Comparison of ENCODE assay signal across 9 cellular contexts in the genomic region with DNA sequence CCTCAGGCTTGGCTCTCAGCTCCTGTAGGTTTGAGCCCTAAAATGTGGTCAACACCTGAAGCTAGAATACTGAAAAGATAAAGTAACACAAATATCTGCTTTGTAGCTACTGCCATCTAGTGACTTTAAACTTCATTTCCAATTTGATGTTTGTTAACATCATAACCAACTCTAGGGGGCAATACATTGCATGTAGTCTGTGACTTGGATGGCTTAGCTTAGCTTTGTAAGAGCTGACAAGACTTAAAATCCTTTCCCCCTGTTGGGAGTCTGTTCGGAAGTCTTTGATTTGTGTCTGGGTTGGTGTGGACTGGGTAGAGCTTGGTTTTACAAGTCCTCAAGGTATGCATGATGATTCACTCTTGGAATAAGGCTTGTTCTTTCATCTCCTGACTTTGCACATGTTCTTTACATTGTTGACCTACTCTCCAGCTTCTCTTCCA. TPM values are rescaled to one million over a fixed set of nuclear protein-coding genes. Genes with fewer than 3 reads are reported as not detected.
DNase-seq lines count a peak whose midpoint lies in the region; ATAC-seq and TF ChIP-seq lines count a peak whose summit lies in the region.
"Had no signal": no experiment of that assay in that cellular context is flagged by ENCODE, and none has a peak within 500 bp of the region (broad histone marks: within the 10 kb centered on the region; RNA-seq: fewer than 3 reads in every experiment).

No MANE protein-coding gene starts in this region.

- no peak overlapping the region for H3K27ac Mint-ChIP-seq in CD4-positive, alpha-beta memory T cell
- H3K27ac Mint-ChIP-seq in brain: no peak overlapping the region

- TF ChIP-seq POLR2A in vagina (IDR thresholded peaks at IDR 0.05): no peak

- H3K4me3 ChIP-seq in CD4-positive, alpha-beta memory T cell (ENCODE audit: low read length in 2 of 2): no peak overlapping the region
- H3K4me3 ChIP-seq in vagina: no peak overlapping the region
- H3K4me3 ChIP-seq: SJSA1 had no signal

- peaks cover 5 to 10% of the 10 kb centered on the region in 2 donors for H3K27me3 Mint-ChIP-seq in CD4-positive, alpha-beta memory T cell
- H3K27me3 Mint-ChIP-seq in brain: no peaks in the 10 kb centered on the region

- H3K4me1 ChIP-seq in CD4-positive, alpha-beta memory T cell (ENCODE audit: insufficient read depth, low read length): no peaks in the 10 kb centered on the region
- H3K4me1 ChIP-seq in vagina: no peaks in the 10 kb centered on the region
- H3K4me1 ChIP-seq: SJSA1 had no signal

- no peak overlapping the region for H3K4me3 Mint-ChIP-seq in CD4-positive, alpha-beta memory T cell
- H3K4me3 Mint-ChIP-seq in brain: no peak overlapping the region

- CTCF ChIA-PET in CD4-positive, alpha-beta memory T cell (lab: Charles Lee; ENCODE audit: partially characterized antibody): interaction anchor here (0.9 to 3.6 kb wide), 17 partner anchors 10 to 654 kb away, joined by 3 to 36 read pairs (median 5); a partner anchor contains a TSS

- H3K27ac ChIP-seq in CD4-positive, alpha-beta memory T cell (ENCODE audit: low read depth, low read length): no peak overlapping the region
- no peak overlapping the region for H3K27ac ChIP-seq in vagina
- H3K27ac ChIP-seq: SJSA1 had no signal

- no peaks in the 10 kb centered on the region for H3K4me1 Mint-ChIP-seq in CD4-positive, alpha-beta memory T cell
- no peaks in the 10 kb centered on the region for H3K4me1 Mint-ChIP-seq in brain

- POLR2A ChIA-PET in CD4-positive, alpha-beta memory T cell (lab: Charles Lee; ENCODE audit: partially characterized antibody): interaction anchor here (1.0 kb wide), 1 partner anchor 504 kb away, joined by 3 read pairs; a partner anchor contains a TSS

- H3K9me3 Mint-ChIP-seq in CD4-positive, alpha-beta memory T cell: no peaks in the 10 kb centered on the region
- no peaks in the 10 kb centered on the region for H3K9me3 Mint-ChIP-seq in brain

- no peaks in the 10 kb centered on the region for H3K9me3 ChIP-seq in CD4-positive, alpha-beta memory T cell (ENCODE audit: control insufficient read depth in 1 of 2, low read length in 2 of 2)
- H3K9me3 ChIP-seq in vagina: no peaks in the 10 kb centered on the region
- H3K9me3 ChIP-seq: SJSA1 had no signal

- H3K36me3 Mint-ChIP-seq in CD4-positive, alpha-beta memory T cell: no peaks in the 10 kb centered on the region
- no peaks in the 10 kb centered on the region for H3K36me3 Mint-ChIP-seq in brain

- ATAC-seq in GM18909 (IDR thresholded peaks at IDR 0.05; ENCODE audit: poor library complexity, unreplicated experiment) (peak; percentile 81), HG03460 (IDR thresholded peaks at IDR 0.05; ENCODE audit: unreplicated experiment) (peak; percentile 79)

- DNase-seq in CD4-positive, alpha-beta memory T cell: peak in 4 of 5 donors; percentile 26 to 34 (median 28)
- DNase-seq in NCI-H774 (lab: John Stamatoyannopoulos, UW): peak; percentile 31
- DNase-seq in kidney tubule cell (ENCODE audit: low spot score): peak; percentile 60
- no peak for DNase-seq in vagina (ENCODE audit: extremely low spot score in 2 of 2)
- no peak for DNase-seq in activated CD8-positive, alpha-beta memory T cell treated with anti-CD3 and anti-CD28 coated beads, Interleukin-2, amount 50 U/mL, for 4 hours

- TF ChIP-seq CTCF in brain (conservative IDR thresholded peaks at IDR 0.05) (peak; percentile 87 to 98), vagina (IDR thresholded peaks at IDR 0.05) (peak; percentile 22 to 50 (median 43))

- H3K36me3 ChIP-seq in CD4-positive, alpha-beta memory T cell (ENCODE audit: insufficient read depth, low read length): no peaks in the 10 kb centered on the region
- H3K36me3 ChIP-seq in vagina: no peaks in the 10 kb centered on the region
- H3K36me3 ChIP-seq: SJSA1 had no signal

- H3K27me3 ChIP-seq in CD4-positive, alpha-beta memory T cell (ENCODE audit: insufficient read depth, low read length): no peaks in the 10 kb centered on the region
- no peaks in the 10 kb centered on the region for H3K27me3 ChIP-seq in vagina

- intact Hi-C loops in CD4-positive, alpha-beta memory T cell (cut with micrococcal nuclease): loop anchor here (1.0 kb wide), 1 partner anchor 288 kb away; no protein-coding TSS in a partner anchor
- intact Hi-C loops in vagina (cut with DNase I): no loop called here

RNA-seq across cellular contexts. Expression of a gene that starts 51.7 kb away (rescaled TPM):
- total RNA-seq in CD4-positive, alpha-beta memory T cell: under 1 TPM; 0.08 to 0.15 TPM
- not detected for polyA plus RNA-seq in CD4-positive, alpha-beta memory T cell
- polyA plus RNA-seq in brain (ENCODE audit: insufficient read depth, low read depth, low replicate concordance): not detected
- not detected for total RNA-seq in vagina
- total RNA-seq: SJSA1 had no signal

RNA-seq across cellular contexts. Expression of a gene that starts 51.8 kb away (rescaled TPM):
- 10 to 100 TPM; 59.4 to 69.8 TPM for total RNA-seq in CD4-positive, alpha-beta memory T cell
- 10 to 100 TPM; 32.6 to 48.1 TPM for polyA plus RNA-seq in CD4-positive, alpha-beta memory T cell
- 24.9 TPM for polyA plus RNA-seq in brain (ENCODE audit: insufficient read depth, low read depth, low replicate concordance)
- total RNA-seq in vagina: 43.7 TPM

Comparison
In these comparisons a context has a peak if more than half of its experiments do, and no peak if none do; other contexts are left out.
1. DNase-seq: peak in CD4-positive, alpha-beta memory T cell (4 of 5), NCI-H774 (single experiment) and kidney tubule cell (single experiment); none in vagina (0 of 2) and activated CD8-positive, alpha-beta memory T cell treated with anti-CD3 and anti-CD28 coated beads, Interleukin-2, amount 50 U/mL, for 4 hours (single experiment).